In the genomic region with DNA sequence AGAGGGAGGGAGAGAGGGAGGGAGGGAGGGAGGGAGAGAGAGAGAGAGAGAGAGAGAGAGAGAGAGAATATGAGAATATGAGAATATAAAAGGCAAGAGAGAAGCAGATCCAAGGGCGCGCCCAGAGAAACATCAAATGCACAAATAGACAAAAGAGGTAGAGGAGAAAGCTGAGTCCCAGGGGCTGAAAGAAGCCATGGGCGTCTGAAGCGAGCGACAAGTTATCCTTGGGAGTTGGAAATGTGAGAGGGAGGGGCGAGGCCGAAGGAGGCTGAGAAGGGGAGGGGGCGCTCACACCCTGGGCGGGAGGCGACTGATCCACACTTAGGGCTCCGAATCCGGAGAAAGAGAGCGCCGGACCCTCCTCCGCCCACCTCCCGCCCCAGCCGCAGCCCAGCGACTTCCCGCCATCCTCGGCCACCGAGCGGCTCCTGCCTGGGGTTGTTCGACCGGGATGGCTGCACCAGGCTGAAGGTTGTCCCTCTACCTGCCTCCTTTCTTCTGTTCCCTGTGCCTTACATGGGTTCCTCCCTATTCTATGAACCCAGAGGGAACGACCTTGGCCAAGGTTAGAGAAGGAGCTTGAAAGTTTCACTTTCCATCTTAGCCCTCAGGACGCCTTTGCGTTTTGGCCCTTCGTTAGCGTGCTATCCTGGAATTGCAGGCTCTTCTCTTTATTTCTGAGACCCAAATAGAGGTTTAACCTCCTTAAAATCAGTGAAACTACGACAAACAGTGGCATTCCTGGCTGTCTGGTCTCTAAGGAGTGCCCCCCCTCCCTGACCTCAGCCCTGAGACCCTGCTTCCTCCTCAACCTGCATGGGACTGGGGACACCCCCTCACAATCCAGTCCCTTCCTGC, we compare ENCODE assay signal across 1 cellular context.
TF ChIP-seq lines count a peak whose summit lies in the region.

No MANE protein-coding gene starts in this region.

TF ChIP-seq in HEK293, 187 proteins besides CTCF, POLR2A, EP300 and RAD21 (continued from another document):
- TF ChIP-seq, protein P1, sequence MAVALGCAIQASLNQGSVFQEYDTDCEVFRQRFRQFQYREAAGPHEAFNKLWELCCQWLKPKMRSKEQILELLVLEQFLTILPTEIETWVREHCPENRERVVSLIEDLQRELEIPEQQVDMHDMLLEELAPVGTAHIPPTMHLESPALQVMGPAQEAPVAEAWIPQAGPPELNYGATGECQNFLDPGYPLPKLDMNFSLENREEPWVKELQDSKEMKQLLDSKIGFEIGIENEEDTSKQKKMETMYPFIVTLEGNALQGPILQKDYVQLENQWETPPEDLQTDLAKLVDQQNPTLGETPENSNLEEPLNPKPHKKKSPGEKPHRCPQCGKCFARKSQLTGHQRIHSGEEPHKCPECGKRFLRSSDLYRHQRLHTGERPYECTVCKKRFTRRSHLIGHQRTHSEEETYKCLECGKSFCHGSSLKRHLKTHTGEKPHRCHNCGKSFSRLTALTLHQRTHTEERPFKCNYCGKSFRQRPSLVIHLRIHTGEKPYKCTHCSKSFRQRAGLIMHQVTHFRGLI (tag by site-specific recombination; IDR thresholded peaks at IDR 0.05): peak; percentile 29; the same call in 1 of the 2 replicates
- TF ChIP-seq ZNF133 (tag by site-specific recombination; IDR thresholded peaks at IDR 0.05) (no peak), GFI1B (tag by site-specific recombination; IDR thresholded peaks at IDR 0.05) (no peak), TCF7L2 (IDR thresholded peaks at IDR 0.05; ENCODE audit: borderline replicate concordance, low read depth, low read length) (no peak), ZFP41 (tag by site-specific recombination; IDR thresholded peaks at IDR 0.05; ENCODE audit: borderline replicate concordance) (no peak), OVOL3 (tag by site-specific recombination; IDR thresholded peaks at IDR 0.05) (no peak), KLF8 (tag by site-specific recombination; IDR thresholded peaks at IDR 0.05) (peak; percentile 60), ZNF112 (tag by site-specific recombination; IDR thresholded peaks at IDR 0.05) (no peak), ZNF394 (tag by site-specific recombination; IDR thresholded peaks at IDR 0.05; ENCODE audit: borderline replicate concordance) (no peak), ZNF785 (tag by site-specific recombination; IDR thresholded peaks at IDR 0.05) (no peak), ZNF610 (tag by site-specific recombination; IDR thresholded peaks at IDR 0.05; ENCODE audit: borderline replicate concordance) (peak; percentile 51; the same call in 1 of the 2 replicates), ZNF366 (tag by site-specific recombination; conservative IDR thresholded peaks at IDR 0.05) (peak; percentile 97), HOXC10 (CRISPR knock-in tag; IDR thresholded peaks at IDR 0.05) (no peak), SCRT2 (tag by site-specific recombination; IDR thresholded peaks at IDR 0.05) (peak; percentile 56)
- TF ChIP-seq, protein P2, sequence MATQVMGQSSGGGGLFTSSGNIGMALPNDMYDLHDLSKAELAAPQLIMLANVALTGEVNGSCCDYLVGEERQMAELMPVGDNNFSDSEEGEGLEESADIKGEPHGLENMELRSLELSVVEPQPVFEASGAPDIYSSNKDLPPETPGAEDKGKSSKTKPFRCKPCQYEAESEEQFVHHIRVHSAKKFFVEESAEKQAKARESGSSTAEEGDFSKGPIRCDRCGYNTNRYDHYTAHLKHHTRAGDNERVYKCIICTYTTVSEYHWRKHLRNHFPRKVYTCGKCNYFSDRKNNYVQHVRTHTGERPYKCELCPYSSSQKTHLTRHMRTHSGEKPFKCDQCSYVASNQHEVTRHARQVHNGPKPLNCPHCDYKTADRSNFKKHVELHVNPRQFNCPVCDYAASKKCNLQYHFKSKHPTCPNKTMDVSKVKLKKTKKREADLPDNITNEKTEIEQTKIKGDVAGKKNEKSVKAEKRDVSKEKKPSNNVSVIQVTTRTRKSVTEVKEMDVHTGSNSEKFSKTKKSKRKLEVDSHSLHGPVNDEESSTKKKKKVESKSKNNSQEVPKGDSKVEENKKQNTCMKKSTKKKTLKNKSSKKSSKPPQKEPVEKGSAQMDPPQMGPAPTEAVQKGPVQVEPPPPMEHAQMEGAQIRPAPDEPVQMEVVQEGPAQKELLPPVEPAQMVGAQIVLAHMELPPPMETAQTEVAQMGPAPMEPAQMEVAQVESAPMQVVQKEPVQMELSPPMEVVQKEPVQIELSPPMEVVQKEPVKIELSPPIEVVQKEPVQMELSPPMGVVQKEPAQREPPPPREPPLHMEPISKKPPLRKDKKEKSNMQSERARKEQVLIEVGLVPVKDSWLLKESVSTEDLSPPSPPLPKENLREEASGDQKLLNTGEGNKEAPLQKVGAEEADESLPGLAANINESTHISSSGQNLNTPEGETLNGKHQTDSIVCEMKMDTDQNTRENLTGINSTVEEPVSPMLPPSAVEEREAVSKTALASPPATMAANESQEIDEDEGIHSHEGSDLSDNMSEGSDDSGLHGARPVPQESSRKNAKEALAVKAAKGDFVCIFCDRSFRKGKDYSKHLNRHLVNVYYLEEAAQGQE (tag by site-specific recombination; IDR thresholded peaks at IDR 0.05): no peak
- TF ChIP-seq, protein P3, sequence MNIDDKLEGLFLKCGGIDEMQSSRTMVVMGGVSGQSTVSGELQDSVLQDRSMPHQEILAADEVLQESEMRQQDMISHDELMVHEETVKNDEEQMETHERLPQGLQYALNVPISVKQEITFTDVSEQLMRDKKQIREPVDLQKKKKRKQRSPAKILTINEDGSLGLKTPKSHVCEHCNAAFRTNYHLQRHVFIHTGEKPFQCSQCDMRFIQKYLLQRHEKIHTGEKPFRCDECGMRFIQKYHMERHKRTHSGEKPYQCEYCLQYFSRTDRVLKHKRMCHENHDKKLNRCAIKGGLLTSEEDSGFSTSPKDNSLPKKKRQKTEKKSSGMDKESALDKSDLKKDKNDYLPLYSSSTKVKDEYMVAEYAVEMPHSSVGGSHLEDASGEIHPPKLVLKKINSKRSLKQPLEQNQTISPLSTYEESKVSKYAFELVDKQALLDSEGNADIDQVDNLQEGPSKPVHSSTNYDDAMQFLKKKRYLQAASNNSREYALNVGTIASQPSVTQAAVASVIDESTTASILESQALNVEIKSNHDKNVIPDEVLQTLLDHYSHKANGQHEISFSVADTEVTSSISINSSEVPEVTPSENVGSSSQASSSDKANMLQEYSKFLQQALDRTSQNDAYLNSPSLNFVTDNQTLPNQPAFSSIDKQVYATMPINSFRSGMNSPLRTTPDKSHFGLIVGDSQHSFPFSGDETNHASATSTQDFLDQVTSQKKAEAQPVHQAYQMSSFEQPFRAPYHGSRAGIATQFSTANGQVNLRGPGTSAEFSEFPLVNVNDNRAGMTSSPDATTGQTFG (tag by site-specific recombination; IDR thresholded peaks at IDR 0.05; ENCODE audit: borderline replicate concordance): no peak
- TF ChIP-seq, protein P4, sequence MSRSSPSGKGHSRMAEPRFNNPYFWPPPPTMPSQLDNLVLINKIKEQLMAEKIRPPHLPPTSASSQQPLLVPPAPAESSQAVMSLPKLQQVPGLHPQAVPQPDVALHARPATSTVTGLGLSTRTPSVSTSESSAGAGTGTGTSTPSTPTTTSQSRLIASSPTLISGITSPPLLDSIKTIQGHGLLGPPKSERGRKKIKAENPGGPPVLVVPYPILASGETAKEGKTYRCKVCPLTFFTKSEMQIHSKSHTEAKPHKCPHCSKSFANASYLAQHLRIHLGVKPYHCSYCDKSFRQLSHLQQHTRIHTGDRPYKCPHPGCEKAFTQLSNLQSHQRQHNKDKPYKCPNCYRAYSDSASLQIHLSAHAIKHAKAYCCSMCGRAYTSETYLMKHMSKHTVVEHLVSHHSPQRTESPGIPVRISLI (tag by site-specific recombination; IDR thresholded peaks at IDR 0.05): no peak
- TF ChIP-seq, protein P5, sequence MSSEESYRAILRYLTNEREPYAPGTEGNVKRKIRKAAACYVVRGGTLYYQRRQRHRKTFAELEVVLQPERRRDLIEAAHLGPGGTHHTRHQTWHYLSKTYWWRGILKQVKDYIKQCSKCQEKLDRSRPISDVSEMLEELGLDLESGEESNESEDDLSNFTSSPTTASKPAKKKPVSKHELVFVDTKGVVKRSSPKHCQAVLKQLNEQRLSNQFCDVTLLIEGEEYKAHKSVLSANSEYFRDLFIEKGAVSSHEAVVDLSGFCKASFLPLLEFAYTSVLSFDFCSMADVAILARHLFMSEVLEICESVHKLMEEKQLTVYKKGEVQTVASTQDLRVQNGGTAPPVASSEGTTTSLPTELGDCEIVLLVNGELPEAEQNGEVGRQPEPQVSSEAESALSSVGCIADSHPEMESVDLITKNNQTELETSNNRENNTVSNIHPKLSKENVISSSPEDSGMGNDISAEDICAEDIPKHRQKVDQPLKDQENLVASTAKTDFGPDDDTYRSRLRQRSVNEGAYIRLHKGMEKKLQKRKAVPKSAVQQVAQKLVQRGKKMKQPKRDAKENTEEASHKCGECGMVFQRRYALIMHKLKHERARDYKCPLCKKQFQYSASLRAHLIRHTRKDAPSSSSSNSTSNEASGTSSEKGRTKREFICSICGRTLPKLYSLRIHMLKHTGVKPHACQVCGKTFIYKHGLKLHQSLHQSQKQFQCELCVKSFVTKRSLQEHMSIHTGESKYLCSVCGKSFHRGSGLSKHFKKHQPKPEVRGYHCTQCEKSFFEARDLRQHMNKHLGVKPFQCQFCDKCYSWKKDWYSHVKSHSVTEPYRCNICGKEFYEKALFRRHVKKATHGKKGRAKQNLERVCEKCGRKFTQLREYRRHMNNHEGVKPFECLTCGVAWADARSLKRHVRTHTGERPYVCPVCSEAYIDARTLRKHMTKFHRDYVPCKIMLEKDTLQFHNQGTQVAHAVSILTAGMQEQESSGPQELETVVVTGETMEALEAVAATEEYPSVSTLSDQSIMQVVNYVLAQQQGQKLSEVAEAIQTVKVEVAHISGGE (tag by site-specific recombination; conservative IDR thresholded peaks at IDR 0.05; ENCODE audit: low read depth): 0 out of 2 replicates have a peak, but pooled peaks have one; percentile 23
- TF ChIP-seq, protein P6, sequence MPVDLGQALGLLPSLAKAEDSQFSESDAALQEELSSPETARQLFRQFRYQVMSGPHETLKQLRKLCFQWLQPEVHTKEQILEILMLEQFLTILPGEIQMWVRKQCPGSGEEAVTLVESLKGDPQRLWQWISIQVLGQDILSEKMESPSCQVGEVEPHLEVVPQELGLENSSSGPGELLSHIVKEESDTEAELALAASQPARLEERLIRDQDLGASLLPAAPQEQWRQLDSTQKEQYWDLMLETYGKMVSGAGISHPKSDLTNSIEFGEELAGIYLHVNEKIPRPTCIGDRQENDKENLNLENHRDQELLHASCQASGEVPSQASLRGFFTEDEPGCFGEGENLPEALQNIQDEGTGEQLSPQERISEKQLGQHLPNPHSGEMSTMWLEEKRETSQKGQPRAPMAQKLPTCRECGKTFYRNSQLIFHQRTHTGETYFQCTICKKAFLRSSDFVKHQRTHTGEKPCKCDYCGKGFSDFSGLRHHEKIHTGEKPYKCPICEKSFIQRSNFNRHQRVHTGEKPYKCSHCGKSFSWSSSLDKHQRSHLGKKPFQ (tag by site-specific recombination; IDR thresholded peaks at IDR 0.05): no peak
- TF ChIP-seq, protein P7, sequence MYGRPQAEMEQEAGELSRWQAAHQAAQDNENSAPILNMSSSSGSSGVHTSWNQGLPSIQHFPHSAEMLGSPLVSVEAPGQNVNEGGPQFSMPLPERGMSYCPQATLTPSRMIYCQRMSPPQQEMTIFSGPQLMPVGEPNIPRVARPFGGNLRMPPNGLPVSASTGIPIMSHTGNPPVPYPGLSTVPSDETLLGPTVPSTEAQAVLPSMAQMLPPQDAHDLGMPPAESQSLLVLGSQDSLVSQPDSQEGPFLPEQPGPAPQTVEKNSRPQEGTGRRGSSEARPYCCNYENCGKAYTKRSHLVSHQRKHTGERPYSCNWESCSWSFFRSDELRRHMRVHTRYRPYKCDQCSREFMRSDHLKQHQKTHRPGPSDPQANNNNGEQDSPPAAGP (tag by site-specific recombination; IDR thresholded peaks at IDR 0.05): no peak
